8 cellular contexts compared by ENCODE assay signal in the genomic region with DNA sequence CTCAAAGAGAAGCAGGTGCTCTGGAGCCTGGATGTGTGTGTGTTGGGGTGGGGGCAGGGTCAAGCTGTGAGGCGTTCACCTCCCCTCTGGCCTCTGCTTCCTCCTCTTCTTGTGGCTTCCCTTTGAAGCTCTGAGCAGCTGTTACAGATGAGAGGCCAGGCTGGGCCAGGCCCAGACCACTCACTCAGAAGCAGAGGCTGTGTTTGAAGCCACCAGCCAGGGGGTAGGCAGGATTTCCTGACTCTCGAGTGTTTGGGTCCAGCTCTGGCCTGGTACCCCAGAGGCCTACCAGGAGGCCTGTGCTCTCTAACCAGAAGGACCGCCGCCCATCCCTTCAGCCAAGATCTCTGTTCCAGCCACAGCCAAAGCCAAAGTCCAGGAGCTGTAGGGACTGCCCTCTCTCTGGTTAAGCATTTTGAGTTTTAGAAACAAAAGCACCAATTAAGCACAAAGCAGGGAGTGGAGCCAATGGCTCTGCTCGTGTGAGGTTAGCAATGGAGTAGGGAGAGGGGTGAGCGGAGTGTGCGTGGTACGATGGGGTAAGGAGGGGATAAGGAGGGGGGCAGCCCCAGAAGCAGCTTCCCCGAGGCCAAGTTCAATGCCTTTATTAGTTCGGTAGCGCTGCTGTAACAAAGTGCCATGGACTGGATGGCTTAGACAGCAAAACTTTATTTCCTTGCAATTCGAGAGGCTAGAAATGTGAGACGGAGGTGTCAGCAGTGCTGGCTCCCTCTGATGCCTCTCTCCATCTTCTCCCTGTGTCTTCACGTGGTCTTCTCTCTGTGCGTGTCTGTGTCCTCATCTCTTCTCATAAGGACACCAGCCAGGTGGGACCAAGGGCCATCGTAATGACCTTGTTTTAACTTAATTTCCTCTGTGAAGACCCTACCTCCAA. TPM values are rescaled to one million over a fixed set of nuclear protein-coding genes. Genes with fewer than 3 reads are reported as not detected.
DNase-seq lines count a peak whose midpoint lies in the region; ATAC-seq and TF ChIP-seq lines count a peak whose summit lies in the region.

No MANE protein-coding gene starts in this region.

- intact Hi-C loops in A673 (cut with micrococcal nuclease; ENCODE audit: unreplicated experiment), result no loop called here

- POLR2A ChIA-PET in A673 (lab: Charles Lee; ENCODE audit: low non-redundant PET), result no interaction called here

- no peak for TF ChIP-seq CTCF in A673 (conservative IDR thresholded peaks at IDR 0.05; ENCODE audit: low read depth, low read length)

- H3K4me3 ChIP-seq in A673 (ENCODE audit: low read depth, low read length, poor library complexity, severe bottlenecking), result no peak overlapping the region

- no peak overlapping the region for H3K27ac ChIP-seq in A673 (ENCODE audit: low read depth, low read length, poor library complexity, severe bottlenecking)

- CTCF ChIA-PET in A673 (lab: Charles Lee), result no interaction called here

- H3K27me3 Mint-ChIP-seq in activated T-cell treated with anti-CD3 and anti-CD28 coated beads, Interleukin-2, amount 50 U/mL, for 4 hours (ENCODE audit: low read depth), result no peaks in the 10 kb centered on the region
- no peaks in the 10 kb centered on the region for H3K27me3 Mint-ChIP-seq in central memory CD8-positive, alpha-beta T cell
- H3K27me3 Mint-ChIP-seq in stimulated activated naive CD8-positive, alpha-beta T cell treated with anti-CD3 and anti-CD28 coated beads, Interleukin-15, amount 100 ng/mL, for 72 hours, result no peaks in the 10 kb centered on the region

- peaks cover 13% of the 10 kb centered on the region for H3K36me3 Mint-ChIP-seq in activated T-cell treated with anti-CD3 and anti-CD28 coated beads, Interleukin-2, amount 50 U/mL, for 4 hours (ENCODE audit: insufficient read depth)
- H3K36me3 Mint-ChIP-seq in central memory CD8-positive, alpha-beta T cell (ENCODE audit: insufficient read depth), result peaks cover 9% of the 10 kb centered on the region

- no peak for DNase-seq in activated T-cell treated with anti-CD3 and anti-CD28 coated beads, Interleukin-2, amount 50 U/mL, for 4 hours
- DNase-seq in activated T-cell treated with anti-CD3 and anti-CD28 coated beads, Interleukin-2, amount 50 U/mL, for 1 hour, result no peak
- DNase-seq in central memory CD8-positive, alpha-beta T cell (ENCODE audit: low spot score in 2 of 2), result no peak
- DNase-seq in stimulated activated naive CD8-positive, alpha-beta T cell treated with anti-CD3 and anti-CD28 coated beads, Interleukin-15, amount 100 ng/mL, for 72 hours, result no peak
- DNase-seq in A673 (ENCODE audit: low spot score) (no peak), HT-29 (ENCODE audit: low spot score) (no peak), foreskin melanocyte (no peak)

- peak overlapping the region; percentile 90 for H3K27ac Mint-ChIP-seq in central memory CD8-positive, alpha-beta T cell (ENCODE audit: low read depth)
- peak overlapping the region; percentile 82 to 93 for H3K27ac Mint-ChIP-seq in stimulated activated naive CD8-positive, alpha-beta T cell treated with anti-CD3 and anti-CD28 coated beads, Interleukin-15, amount 100 ng/mL, for 72 hours

- ATAC-seq in activated T-cell treated with anti-CD3 and anti-CD28 coated beads, Interleukin-2, amount 50 U/mL, for 4 hours, result peak; percentile 41 to 44
- ATAC-seq in HG03469 (IDR thresholded peaks at IDR 0.05; ENCODE audit: unreplicated experiment), result peak; percentile 56
- peak; percentile 47 for ATAC-seq in central memory CD8-positive, alpha-beta T cell (replicated peaks; ENCODE audit: extremely low read depth, poor library complexity, severe bottlenecking)
- ATAC-seq in stimulated activated naive CD8-positive, alpha-beta T cell treated with anti-CD3 and anti-CD28 coated beads, Interleukin-15, amount 100 ng/mL, for 72 hours, result peak; percentile 73

- no TSS peak for BruUV-seq in A673 (replicated peaks; lab: Mats Ljungman, UMichigan)

- no peak overlapping the region for H3K4me3 Mint-ChIP-seq in activated T-cell treated with anti-CD3 and anti-CD28 coated beads, Interleukin-2, amount 50 U/mL, for 4 hours
- H3K4me3 Mint-ChIP-seq in central memory CD8-positive, alpha-beta T cell, result peak overlapping the region; percentile 71
- H3K4me3 Mint-ChIP-seq in stimulated activated naive CD8-positive, alpha-beta T cell treated with anti-CD3 and anti-CD28 coated beads, Interleukin-15, amount 100 ng/mL, for 72 hours, result peak overlapping the region; percentile 60 to 78

- no peaks in the 10 kb centered on the region for H3K27me3 ChIP-seq in A673 (replicated peaks; ENCODE audit: insufficient read depth, low read depth, low read length, poor library complexity)

- no peaks in the 10 kb centered on the region for H3K9me3 Mint-ChIP-seq in activated T-cell treated with anti-CD3 and anti-CD28 coated beads, Interleukin-2, amount 50 U/mL, for 4 hours
- no peaks in the 10 kb centered on the region for H3K9me3 Mint-ChIP-seq in central memory CD8-positive, alpha-beta T cell
- no peaks in the 10 kb centered on the region for H3K9me3 Mint-ChIP-seq in stimulated activated naive CD8-positive, alpha-beta T cell treated with anti-CD3 and anti-CD28 coated beads, Interleukin-15, amount 100 ng/mL, for 72 hours

- no peaks in the 10 kb centered on the region for H3K9me3 ChIP-seq in A673 (ENCODE audit: low read depth, low read length, poor library complexity, severe bottlenecking)

- H3K36me3 ChIP-seq in A673 (ENCODE audit: insufficient read depth, low read length, poor library complexity, severe bottlenecking), result no peaks in the 10 kb centered on the region

- no peaks in the 10 kb centered on the region for H3K4me1 ChIP-seq in A673 (ENCODE audit: insufficient read depth, low read length, poor library complexity, severe bottlenecking)

- peaks cover 89% of the 10 kb centered on the region for H3K4me1 Mint-ChIP-seq in activated T-cell treated with anti-CD3 and anti-CD28 coated beads, Interleukin-2, amount 50 U/mL, for 4 hours (ENCODE audit: low read depth)
- peaks cover 84% of the 10 kb centered on the region for H3K4me1 Mint-ChIP-seq in central memory CD8-positive, alpha-beta T cell
- H3K4me1 Mint-ChIP-seq in stimulated activated naive CD8-positive, alpha-beta T cell treated with anti-CD3 and anti-CD28 coated beads, Interleukin-15, amount 100 ng/mL, for 72 hours, result peaks cover 83% of the 10 kb centered on the region

RNA-seq across cellular contexts. Expression of gene RCSD1, which starts 20.5 kb away (rescaled TPM):
- total RNA-seq in activated T-cell treated with anti-CD3 and anti-CD28 coated beads, Interleukin-2, amount 50 U/mL, for 4 hours, result 10 to 100 TPM; 15.4 to 20.6 (median 17.5) TPM
- total RNA-seq in A673 (2021), result not detected in 2 replicates
- not detected in 2 replicates for total RNA-seq in HT-29 (2014; rRNA removed; shearing (Covaris generic))

Comparison
In these comparisons a context has a peak if more than half of its experiments do, and no peak if none do; other contexts are left out.
1. RNA of gene RCSD1, which starts 20.5 kb away (total RNA-seq): 15.4 to 20.6 TPM in activated T-cell treated with anti-CD3 and anti-CD28 coated beads, Interleukin-2, amount 50 U/mL, for 4 hours; not detected in A673 and not detected in HT-29; every median in the first group is over 10 times any median in the second.
2. Peak in every context shown above with its lines, with median percentiles within 50 percentile points of each other: ATAC-seq.